Comparison of ENCODE assay signal across 8 cellular contexts in the genomic region with DNA sequence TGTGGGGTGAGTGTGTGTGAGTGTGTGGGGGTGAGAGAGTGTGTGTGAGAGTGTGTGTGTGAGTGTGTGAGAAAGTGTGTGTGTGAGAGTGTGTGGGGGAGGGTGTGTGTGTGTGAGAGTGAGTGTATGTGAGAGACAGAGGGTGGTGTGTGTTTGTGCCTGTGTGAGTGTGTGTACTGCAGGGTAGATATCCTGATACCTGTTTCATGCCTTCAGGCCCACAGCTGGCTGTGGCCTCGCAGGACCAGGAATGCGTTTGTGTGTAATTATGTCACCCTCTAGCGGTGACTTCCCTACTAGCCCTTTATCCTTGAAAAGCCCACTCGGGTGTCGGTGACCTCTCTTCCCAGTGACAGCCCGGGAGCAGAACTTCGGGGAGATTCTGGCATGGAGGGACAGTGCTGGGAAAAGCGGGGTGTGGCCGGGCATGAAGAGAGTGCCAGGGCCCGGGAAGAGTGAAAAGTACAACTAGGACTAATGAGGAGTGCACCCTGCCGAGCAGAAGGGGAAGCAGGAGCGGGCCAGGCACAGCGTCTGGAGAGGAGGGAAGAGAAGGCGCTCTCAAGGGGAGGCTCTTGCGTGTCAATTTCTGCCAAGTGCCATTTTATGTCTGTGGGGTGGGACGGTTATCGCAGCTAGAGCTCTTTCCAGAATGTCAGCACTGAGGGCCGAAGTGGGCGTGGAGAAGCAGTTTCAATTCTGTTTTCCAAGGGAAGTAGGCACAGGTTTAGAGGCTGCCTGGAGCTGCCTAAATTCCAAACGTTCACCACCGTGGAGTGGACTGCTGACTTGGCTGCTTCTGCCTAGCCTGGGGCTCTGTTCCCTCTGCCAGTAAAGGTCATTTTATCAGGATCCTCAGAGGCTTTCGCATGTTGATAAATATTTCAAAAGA. TPM values are rescaled to one million over a fixed set of nuclear protein-coding genes. Genes with fewer than 3 reads are reported as not detected.
DNase-seq lines count a peak whose midpoint lies in the region; ATAC-seq and TF ChIP-seq lines count a peak whose summit lies in the region.

No MANE protein-coding gene starts in this region.

- no peaks in the 10 kb centered on the region for H3K9me3 ChIP-seq in A673 (ENCODE audit: low read depth, low read length, poor library complexity, severe bottlenecking)
- H3K9me3 ChIP-seq in lung (ENCODE audit: control insufficient read depth in 2 of 2, insufficient read depth in 1 of 2, low read length in 1 of 2): no peaks in the 10 kb centered on the region

- 1 to 2% methylated on average over 21 to 22 of the region's 22 CpGs for WGBS in lung, 2 donors

- H3K27me3 ChIP-seq in A673 (replicated peaks; ENCODE audit: insufficient read depth, low read depth, low read length, poor library complexity): no peaks in the 10 kb centered on the region
- no peaks in the 10 kb centered on the region for H3K27me3 ChIP-seq in lung (ENCODE audit: control insufficient read depth, insufficient read depth)

- H3K4me3 ChIP-seq in A673 (ENCODE audit: low read depth, low read length, poor library complexity, severe bottlenecking) (peak overlapping the region; percentile 48), GM12875 (ENCODE audit: low read depth, low read length) (peak overlapping the region; percentile 47), lung (no peak overlapping the region)

- H3K36me3 ChIP-seq in A673 (ENCODE audit: insufficient read depth, low read length, poor library complexity, severe bottlenecking): no peaks in the 10 kb centered on the region
- H3K36me3 ChIP-seq in lung (ENCODE audit: control insufficient read depth in 2 of 2, insufficient read depth in 2 of 2, low read length in 2 of 2): no peaks in the 10 kb centered on the region

- POLR2A ChIA-PET in A673 (lab: Charles Lee; ENCODE audit: low non-redundant PET): interaction anchor here (0.5 kb wide), 2 partner anchors 86 to 464 kb away, joined by 3 to 4 read pairs; no protein-coding TSS in a partner anchor
- POLR2A ChIA-PET in activated CD4-positive, alpha-beta memory T cell treated with anti-CD3 and anti-CD28 coated beads, Interleukin-2, amount 10 ng/mL, durations not matched to agents 7 days and 5 days (lab: Charles Lee): interaction anchor here (1.0 to 1.4 kb wide), 3 partner anchors 11 to 487 kb away, joined by 3 to 6 read pairs (median 3); a partner anchor contains a TSS

- peak overlapping the region; percentile 68 for H3K4me3 Mint-ChIP-seq in activated CD4-positive, alpha-beta memory T cell treated with anti-CD3 and anti-CD28 coated beads, Interleukin-2, amount 10 ng/mL, durations not matched to agents 7 days and 5 days
- peak overlapping the region; percentile 79 to 90 for H3K4me3 Mint-ChIP-seq in effector memory CD8-positive, alpha-beta T cell

- ATAC-seq in HG03432 (IDR thresholded peaks at IDR 0.05; ENCODE audit: unreplicated experiment) (peak; percentile 21), lung (ENCODE audit: insufficient read depth, low FRiP score) (peak; percentile 63)
- ATAC-seq in effector memory CD8-positive, alpha-beta T cell (replicated peaks): peak; percentile 74

- no peaks in the 10 kb centered on the region for H3K27me3 Mint-ChIP-seq in activated CD4-positive, alpha-beta memory T cell treated with anti-CD3 and anti-CD28 coated beads, Interleukin-2, amount 10 ng/mL, durations not matched to agents 7 days and 5 days
- H3K27me3 Mint-ChIP-seq in effector memory CD8-positive, alpha-beta T cell: peaks cover 0 to 8% of the 10 kb centered on the region in 2 donors

- TF ChIP-seq CTCF in A673 (conservative IDR thresholded peaks at IDR 0.05; ENCODE audit: low read depth, low read length) (peak; percentile 91), GM12875 (IDR thresholded peaks at IDR 0.05; ENCODE audit: borderline replicate concordance, insufficient read depth, low read depth, low read length) (peak; percentile 73), lung (IDR thresholded peaks at IDR 0.05; ENCODE audit: control extremely low read depth, extremely low read depth) (peak; percentile 86)

- DNase-seq in A673 (ENCODE audit: low spot score) (peak; percentile 89), NCI-H748 (lab: John Stamatoyannopoulos, UW; ENCODE audit: unreplicated experiment) (peak; percentile 72), lung (ENCODE audit: low spot score) (peak; percentile 76)
- DNase-seq in activated CD4-positive, alpha-beta memory T cell treated with anti-CD3 and anti-CD28 coated beads, Interleukin-2, amount 10 ng/mL, durations not matched to agents 7 days and 5 days: peak; percentile 60
- peak; percentile 53 to 59 (median 57) for DNase-seq in effector memory CD8-positive, alpha-beta T cell
- DNase-seq in stimulated activated naive CD4-positive, alpha-beta T cell treated with Interleukin-2 at 50 U/mL for 16 hours (lab: John Stamatoyannopoulos, UW): peak; percentile 14

- BruUV-seq in A673 (replicated peaks; lab: Mats Ljungman, UMichigan): no TSS peak

- peak overlapping the region; percentile 5 for H3K27ac Mint-ChIP-seq in activated CD4-positive, alpha-beta memory T cell treated with anti-CD3 and anti-CD28 coated beads, Interleukin-2, amount 10 ng/mL, durations not matched to agents 7 days and 5 days
- peak overlapping the region; percentile 52 to 85 for H3K27ac Mint-ChIP-seq in effector memory CD8-positive, alpha-beta T cell

- intact Hi-C loops in A673 (cut with micrococcal nuclease; ENCODE audit: unreplicated experiment): no loop called here

- H3K27ac ChIP-seq in A673 (ENCODE audit: low read depth, low read length, poor library complexity, severe bottlenecking): peak overlapping the region; percentile 82
- H3K27ac ChIP-seq in lung (ENCODE audit: low read depth in 1 of 2, low read length in 1 of 2): peak overlapping the region; percentile 81 to 93

- H3K4me1 ChIP-seq in A673 (ENCODE audit: insufficient read depth, low read length, poor library complexity, severe bottlenecking) (peaks cover 38% of the 10 kb centered on the region), lung (ENCODE audit: control insufficient read depth in 2 of 2, insufficient read depth in 2 of 2, low read length in 2 of 2) (peaks cover 4% of the 10 kb centered on the region in 2 donors)

- no peaks in the 10 kb centered on the region for H3K36me3 Mint-ChIP-seq in activated CD4-positive, alpha-beta memory T cell treated with anti-CD3 and anti-CD28 coated beads, Interleukin-2, amount 10 ng/mL, durations not matched to agents 7 days and 5 days (ENCODE audit: low read depth)
- peaks cover 6% of the 10 kb centered on the region for H3K36me3 Mint-ChIP-seq in effector memory CD8-positive, alpha-beta T cell (ENCODE audit: insufficient read depth)

- peaks cover 42% of the 10 kb centered on the region for H3K4me1 Mint-ChIP-seq in activated CD4-positive, alpha-beta memory T cell treated with anti-CD3 and anti-CD28 coated beads, Interleukin-2, amount 10 ng/mL, durations not matched to agents 7 days and 5 days
- H3K4me1 Mint-ChIP-seq in effector memory CD8-positive, alpha-beta T cell (ENCODE audit: low read depth in 2 of 2): peaks cover 23 to 26% of the 10 kb centered on the region in 2 donors

- no peaks in the 10 kb centered on the region for H3K9me3 Mint-ChIP-seq in activated CD4-positive, alpha-beta memory T cell treated with anti-CD3 and anti-CD28 coated beads, Interleukin-2, amount 10 ng/mL, durations not matched to agents 7 days and 5 days
- no peaks in the 10 kb centered on the region for H3K9me3 Mint-ChIP-seq in effector memory CD8-positive, alpha-beta T cell

- CTCF ChIA-PET in A673 (lab: Charles Lee): interaction anchor here (0.6 to 1.9 kb wide), 6 partner anchors 8 to 487 kb away, joined by 3 to 10 read pairs (median 4); no protein-coding TSS in a partner anchor
- CTCF ChIA-PET in activated CD4-positive, alpha-beta memory T cell treated with anti-CD3 and anti-CD28 coated beads, Interleukin-2, amount 10 ng/mL, durations not matched to agents 7 days and 5 days (lab: Charles Lee): interaction anchor here (0.6 to 2.2 kb wide), 12 partner anchors 11 to 791 kb away, joined by 3 to 30 read pairs (median 4); a partner anchor contains a TSS

RNA-seq across cellular contexts. Expression of a gene that starts 11.0 kb away (rescaled TPM):
- total RNA-seq in A673 (2021): 19.3 and 21.2 TPM in 2 replicates
- 10 to 100 TPM; 30.3 to 30.9 TPM for total RNA-seq in activated CD4-positive, alpha-beta memory T cell treated with anti-CD3 and anti-CD28 coated beads, Interleukin-2, amount 10 ng/mL, durations not matched to agents 7 days and 5 days
- total RNA-seq in lung: 10 to 100 TPM; 12.6 to 23.0 TPM
- 10 to 100 TPM in 1 of 2 donors, 1 to 10 TPM in 1; 4.4 to 13.6 TPM for polyA plus RNA-seq in lung

RNA-seq across cellular contexts. Expression of a gene that starts 23.7 kb away (rescaled TPM):
- total RNA-seq in A673 (2021) (0.34 and 0.59 TPM in 2 replicates), lung (10 to 100 TPM in 1 of 2 donors, 1 to 10 TPM in 1; 7.8 to 12.6 TPM)
- 1 to 10 TPM; 1.4 to 1.7 TPM for total RNA-seq in activated CD4-positive, alpha-beta memory T cell treated with anti-CD3 and anti-CD28 coated beads, Interleukin-2, amount 10 ng/mL, durations not matched to agents 7 days and 5 days
- polyA plus RNA-seq in lung: 1 to 10 TPM; 2.8 to 3.6 TPM

Comparison
In these comparisons a context has a peak if more than half of its experiments do, and no peak if none do; other contexts are left out.
1. DNase-seq: peak in every context shown above with its lines; median percentile 89 in A673; 76 in lung; 72 in NCI-H748; 60 in activated CD4-positive, alpha-beta memory T cell treated with anti-CD3 and anti-CD28 coated beads, Interleukin-2, amount 10 ng/mL, durations not matched to agents 7 days and 5 days; 57 in effector memory CD8-positive, alpha-beta T cell; 14 in stimulated activated naive CD4-positive, alpha-beta T cell treated with Interleukin-2 at 50 U/mL for 16 hours.
2. ATAC-seq: peak in every context shown above with its lines; median percentile 74 in effector memory CD8-positive, alpha-beta T cell; 63 in lung; 21 in HG03432.